15 cellular contexts compared by ENCODE assay signal in the genomic region with DNA sequence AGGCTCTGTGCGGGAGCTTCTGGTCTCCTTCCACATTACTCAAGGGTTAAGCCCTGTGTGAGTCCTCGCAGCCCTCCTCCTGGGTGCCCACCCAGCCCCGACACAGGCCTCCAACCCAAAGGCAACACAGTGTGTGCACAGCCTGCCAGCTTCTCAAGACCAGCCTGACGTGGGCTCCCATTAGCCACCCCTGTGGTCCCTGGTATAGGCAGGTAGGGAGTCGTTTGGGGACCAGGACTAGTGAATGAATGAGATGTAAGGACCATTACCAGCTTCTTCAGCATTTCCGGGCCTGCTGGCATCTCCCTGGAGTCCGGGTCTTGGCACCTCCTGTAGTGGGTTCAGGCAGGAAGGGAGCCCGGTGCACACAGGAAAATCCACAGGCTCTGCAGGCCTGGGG. TPM values are rescaled to one million over a fixed set of nuclear protein-coding genes. Genes with fewer than 3 reads are reported as not detected.
A peak's percentile ranks its signal among the peaks of the same experiment; 100 is the strongest.
DNase-seq lines count a peak whose midpoint lies in the region; ATAC-seq and TF ChIP-seq lines count a peak whose summit lies in the region.
"Had no signal": no experiment of that assay in that cellular context is flagged by ENCODE, and none has a peak within 500 bp of the region (broad histone marks: within the 10 kb centered on the region; RNA-seq: fewer than 3 reads in every experiment).

No MANE protein-coding gene starts in this region.

- H3K4ac ChIP-seq in mesenchymal stem cell (ENCODE audit: low read depth in 1 of 2, low read length in 2 of 2), result no peak overlapping the region

- H3K79me1 ChIP-seq in mesenchymal stem cell (replicated peaks; ENCODE audit: low read length, poor library complexity, severe bottlenecking), result no peaks in the 10 kb centered on the region

- intact Hi-C loops in sigmoid colon (cut with DNase I), result no loop called here

- ATAC-seq in RWPE2 (ENCODE audit: low read depth), result no peak
- no peak for ATAC-seq in HG03460 (IDR thresholded peaks at IDR 0.05; ENCODE audit: unreplicated experiment)
- ATAC-seq in HG02852 (IDR thresholded peaks at IDR 0.05; ENCODE audit: unreplicated experiment), result no peak
- ATAC-seq: CD8-positive, alpha-beta T cell; PC-3 had no signal

- H3K18ac ChIP-seq in mesenchymal stem cell (ENCODE audit: low read depth in 1 of 2, low read length in 2 of 2), result no peak overlapping the region

- H4K91ac ChIP-seq in mesenchymal stem cell (ENCODE audit: low read length), result no peak overlapping the region

- 96% methylated on average over 8 of the region's 8 CpGs for WGBS in mesenchymal stem cell
- WGBS in sigmoid colon, 2 donors, result 93 to 96% methylated on average over 8 of the region's 8 CpGs

- TF ChIP-seq CTCF in RWPE2 (IDR thresholded peaks at IDR 0.05; ENCODE audit: poor library complexity, severe bottlenecking) (no peak), sigmoid colon (IDR thresholded peaks at IDR 0.05) (no peak)

- no peak overlapping the region for H2AFZ ChIP-seq in mesenchymal stem cell (ENCODE audit: low read depth, low read length)

- H3K36me3 ChIP-seq in BLaER1, result no peaks in the 10 kb centered on the region
- H3K36me3 ChIP-seq in RWPE2 (ENCODE audit: low read depth), result no peaks in the 10 kb centered on the region
- peaks cover 0 to 23% of the 10 kb centered on the region in 2 experiments for H3K36me3 ChIP-seq in mesenchymal stem cell (ENCODE audit: control insufficient read depth in 1 of 2, insufficient read depth in 2 of 2, low read depth in 1 of 2, low read length in 2 of 2)
- no peaks in the 10 kb centered on the region for H3K36me3 ChIP-seq in sigmoid colon

- no peak overlapping the region for H2AK5ac ChIP-seq in mesenchymal stem cell (ENCODE audit: low read length, severe bottlenecking)

- no peak overlapping the region for H2BK12ac ChIP-seq in mesenchymal stem cell (ENCODE audit: low read length in 2 of 2)

- H3K27me3 ChIP-seq in BLaER1, result no peaks in the 10 kb centered on the region
- H3K27me3 ChIP-seq in RWPE2 (ENCODE audit: insufficient read depth, poor library complexity, severe bottlenecking), result no peaks in the 10 kb centered on the region
- no peaks in the 10 kb centered on the region for H3K27me3 ChIP-seq in mesenchymal stem cell (ENCODE audit: control insufficient read depth in 1 of 2, insufficient read depth in 1 of 2, low read length in 2 of 2)
- peaks cover 0 to 6% (median 0%) of the 10 kb centered on the region in 3 donors for H3K27me3 ChIP-seq in sigmoid colon

- H2BK15ac ChIP-seq in mesenchymal stem cell (ENCODE audit: low read depth, poor library complexity, severe bottlenecking), result peak overlapping the region; percentile 44

- H3K23ac ChIP-seq in mesenchymal stem cell (ENCODE audit: low read length in 2 of 2), result no peak overlapping the region

- H3K9ac ChIP-seq in BLaER1 (no peak overlapping the region), mesenchymal stem cell (ENCODE audit: low read length) (no peak overlapping the region)

- H4K8ac ChIP-seq in mesenchymal stem cell (ENCODE audit: low read length), result no peak overlapping the region

- TF ChIP-seq EP300 in sigmoid colon (IDR thresholded peaks at IDR 0.05), result no peak

- no peak overlapping the region for H3K14ac ChIP-seq in mesenchymal stem cell (ENCODE audit: low read length in 2 of 2)

- peak overlapping the region; percentile 92 for H3K4me2 ChIP-seq in BLaER1
- no peak overlapping the region for H3K4me2 ChIP-seq in mesenchymal stem cell (ENCODE audit: low read length, poor library complexity, severe bottlenecking)

- H2BK5ac ChIP-seq in mesenchymal stem cell (ENCODE audit: low read depth, low read length, poor library complexity, severe bottlenecking), result no peak overlapping the region

- H3K4me3 ChIP-seq in BLaER1 (no peak overlapping the region), RWPE2 (ENCODE audit: severe bottlenecking) (no peak overlapping the region), mesenchymal stem cell (ENCODE audit: insufficient read depth in 1 of 2, low read depth in 1 of 2, low read length in 2 of 2) (no peak overlapping the region), sigmoid colon (no peak overlapping the region)

- TF ChIP-seq POLR2A in sigmoid colon (IDR thresholded peaks at IDR 0.05), result no peak

- H3K9me3 ChIP-seq in BLaER1, result no peaks in the 10 kb centered on the region
- H3K9me3 ChIP-seq in RWPE2 (ENCODE audit: severe bottlenecking), result no peaks in the 10 kb centered on the region
- H3K9me3 ChIP-seq in mesenchymal stem cell (ENCODE audit: control insufficient read depth, low read length), result no peaks in the 10 kb centered on the region
- H3K9me3 ChIP-seq in sigmoid colon, result no peaks in the 10 kb centered on the region

- H3K27ac ChIP-seq in BLaER1, result no peak overlapping the region
- H3K27ac ChIP-seq in RWPE2 (ENCODE audit: poor library complexity, severe bottlenecking), result no peak overlapping the region
- no peak overlapping the region for H3K27ac ChIP-seq in mesenchymal stem cell (ENCODE audit: low read length, poor library complexity, severe bottlenecking)
- no peak overlapping the region for H3K27ac ChIP-seq in sigmoid colon

- peaks cover 50% of the 10 kb centered on the region for H3K4me1 ChIP-seq in BLaER1
- peaks cover 19% of the 10 kb centered on the region for H3K4me1 ChIP-seq in RWPE2 (ENCODE audit: insufficient read depth, poor library complexity, severe bottlenecking)
- H3K4me1 ChIP-seq in mesenchymal stem cell (ENCODE audit: control insufficient read depth, insufficient read depth, low read depth, low read length), result peaks cover 21% of the 10 kb centered on the region
- peaks cover 0 to 11% (median 2%) of the 10 kb centered on the region in 4 donors for H3K4me1 ChIP-seq in sigmoid colon

- DNase-seq in RWPE2 (ENCODE audit: low spot score) (peak; percentile 47), mesenchymal stem cell (no peak), sigmoid colon (peak; percentile 52), DMS53 (lab: John Stamatoyannopoulos, UW) (no peak)
- DNase-seq: ACHN; CD8-positive, alpha-beta T cell; GF-D8; KG1; NCI-H1092; NCI-H2107; PC-3; SHP77 had no signal

- H4K20me1 ChIP-seq in BLaER1, result no peaks in the 10 kb centered on the region

- no peak overlapping the region for H2BK120ac ChIP-seq in mesenchymal stem cell (ENCODE audit: low read depth, low read length)

RNA-seq across cellular contexts. Expression of gene PLXNA1, which starts 20.2 kb away (rescaled TPM):
- polyA plus RNA-seq in mesenchymal stem cell (2013, experiment 1 of 2), result 51.0 TPM
- polyA plus RNA-seq in mesenchymal stem cell (2013, experiment 2 of 2), result 49.9 TPM
- total RNA-seq in sigmoid colon, result 10 to 100 TPM in 2 of 4 donors, 1 to 10 TPM in 2; 7.5 to 29.6 (median 13.0) TPM
- polyA plus RNA-seq in sigmoid colon, result 10 to 100 TPM in 1 of 3 donors, 1 to 10 TPM in 1, under 1 TPM in 1; 0.60 to 15.3 (median 3.5) TPM

Comparison
In these comparisons a context has a peak if more than half of its experiments do, and no peak if none do; other contexts are left out.
1. DNase-seq: peak in RWPE2 (single experiment) and sigmoid colon (single experiment); none in mesenchymal stem cell (single experiment) and DMS53 (single experiment).